Comparison of ENCODE assay signal across 1 cellular context in the genomic region with DNA sequence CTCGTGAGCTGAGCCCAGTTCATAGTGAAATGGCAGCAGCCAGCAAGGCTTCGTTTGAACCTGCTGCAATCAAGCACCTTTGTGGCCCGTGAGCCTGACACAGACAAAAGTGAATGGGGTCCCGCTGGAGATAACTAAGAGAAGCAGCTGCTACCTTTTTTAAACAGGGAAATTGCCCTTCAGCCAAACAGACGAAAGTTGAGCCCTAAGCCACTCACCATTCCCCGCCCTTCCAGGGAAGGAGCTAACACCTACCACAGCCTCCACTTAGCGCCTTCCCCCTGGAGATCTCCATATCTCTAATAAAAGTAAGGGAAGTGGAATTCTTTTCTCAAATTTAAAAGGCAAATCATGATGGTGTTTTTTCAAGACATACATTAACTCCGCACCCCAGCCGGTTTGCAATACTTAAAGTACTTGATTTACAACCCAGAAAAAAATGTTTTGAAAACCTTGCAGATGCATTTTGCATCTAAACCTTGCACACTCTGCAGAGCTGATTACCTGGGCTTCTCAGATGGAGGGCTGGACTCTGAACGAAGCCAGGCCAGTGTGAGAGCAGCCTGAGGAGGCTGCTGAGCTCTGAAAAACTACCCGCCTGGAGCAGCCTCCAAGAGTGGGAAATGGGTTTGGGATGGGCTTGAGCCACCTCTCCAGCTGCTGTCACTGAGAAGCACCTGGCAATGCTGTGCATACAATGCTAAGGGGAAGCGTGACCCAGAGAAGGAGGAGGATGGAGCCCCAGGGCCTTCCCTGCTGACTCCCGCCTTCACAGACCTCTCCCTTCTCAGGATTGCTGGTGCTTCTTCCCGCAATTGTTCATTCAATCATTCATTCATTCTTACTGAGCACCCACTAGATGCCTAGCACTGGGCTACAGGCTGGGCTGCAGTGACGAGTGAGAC.
TF ChIP-seq lines count a peak whose summit lies in the region.

No MANE protein-coding gene starts in this region.

TF ChIP-seq in H1, 55 proteins besides CTCF, POLR2A, EP300 and RAD21 (continued from another document):
- TF ChIP-seq POLR2AphosphoS5 (IDR thresholded peaks at IDR 0.05; ENCODE audit: low read depth, low read length) (no peak), RNF2 (IDR thresholded peaks at IDR 0.05; ENCODE audit: borderline replicate concordance, low read depth, low read length, missing control alignments, poor library complexity, severe bottlenecking) (no peak), GTF2F1 (IDR thresholded peaks at IDR 0.05; ENCODE audit: borderline replicate concordance, low read depth, low read length) (no peak), NANOG (IDR thresholded peaks at IDR 0.05; ENCODE audit: insufficient read depth, low read depth, low read length, poor library complexity, severe bottlenecking) (no peak), CTBP2 (IDR thresholded peaks at IDR 0.05; ENCODE audit: borderline replicate concordance, insufficient read depth, insufficient read length, low read length) (no peak), SAP30 (IDR thresholded peaks at IDR 0.05; ENCODE audit: insufficient read depth, insufficient replicate concordance, low read length) (no peak), TAF1 (IDR thresholded peaks at IDR 0.05; ENCODE audit: low read depth, low read length) (no peak), KDM4A (IDR thresholded peaks at IDR 0.05; ENCODE audit: low read depth, low read length, severe bottlenecking) (no peak), POU5F1 (IDR thresholded peaks at IDR 0.05; ENCODE audit: low read depth, low read length) (no peak), CHD1 (IDR thresholded peaks at IDR 0.05; ENCODE audit: low read depth, low read length) (no peak), EGR1 (IDR thresholded peaks at IDR 0.05; ENCODE audit: borderline replicate concordance, low read depth, low read length) (no peak), GABPA (IDR thresholded peaks at IDR 0.05; ENCODE audit: borderline replicate concordance, insufficient read depth, low read length) (no peak), CREB1 (IDR thresholded peaks at IDR 0.05) (no peak), CBX5 (IDR thresholded peaks at IDR 0.05; ENCODE audit: low read depth, low read length) (no peak), BCL11A (IDR thresholded peaks at IDR 0.05; ENCODE audit: low read depth in 2 of 2, low read length in 2 of 2) (no peak), SP4 (IDR thresholded peaks at IDR 0.05; ENCODE audit: low read length) (no peak), RFX5 (IDR thresholded peaks at IDR 0.05; ENCODE audit: borderline replicate concordance, low read depth, low read length) (no peak)
